In the genomic region with DNA sequence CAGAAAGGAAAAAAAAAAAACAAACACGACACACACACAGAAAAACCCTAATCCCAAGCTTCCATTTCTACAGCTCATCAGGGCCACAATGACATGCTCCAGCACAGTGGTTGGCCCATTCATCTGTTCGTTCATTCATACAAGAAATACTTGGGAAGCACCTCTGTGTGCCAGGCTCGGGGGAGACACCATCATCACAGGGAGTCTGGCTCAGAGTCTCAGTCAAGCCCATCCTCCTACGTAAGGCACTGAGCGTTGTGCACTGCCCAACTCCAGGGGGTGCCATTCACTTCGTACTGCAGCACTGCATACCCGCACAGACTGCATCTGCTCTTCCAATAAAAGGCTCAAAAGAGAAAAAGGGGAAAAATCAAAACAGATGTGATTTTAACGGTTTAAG, we compare ENCODE assay signal across 8 cellular contexts. TPM values are rescaled to one million over a fixed set of nuclear protein-coding genes. Genes with fewer than 3 reads are reported as not detected.
DNase-seq lines count a peak whose midpoint lies in the region; ATAC-seq and TF ChIP-seq lines count a peak whose summit lies in the region.

No MANE protein-coding gene starts in this region.

- intact Hi-C loops in PC-3 (cut with micrococcal nuclease), result no loop called here

- no peak overlapping the region for H3K4me2 ChIP-seq in PC-3 (ENCODE audit: low read length)

- ATAC-seq in PC-3 (peak; percentile 76), GM19324 (IDR thresholded peaks at IDR 0.05; ENCODE audit: low FRiP score, unreplicated experiment) (no peak), HG03460 (IDR thresholded peaks at IDR 0.05; ENCODE audit: unreplicated experiment) (no peak)

- H3K27me3 ChIP-seq in PC-3 (ENCODE audit: low read length), result no peaks in the 10 kb centered on the region

- peak; percentile 75 for TF ChIP-seq CTCF in PC-3 (conservative IDR thresholded peaks at IDR 0.05; ENCODE audit: low read depth, low read length)
- TF ChIP-seq CTCF in nephron (IDR thresholded peaks at IDR 0.05; ENCODE audit: unreplicated experiment in 3 of 3), result peak; percentile 16 to 51 (median 25)

- no peaks in the 10 kb centered on the region for H3K9me3 Mint-ChIP-seq in nephron

- peaks cover 27% of the 10 kb centered on the region; the same call in 1 of the 2 replicates for H3K36me3 ChIP-seq in PC-3 (ENCODE audit: low read depth, low read length)

- no peaks in the 10 kb centered on the region for H3K27me3 Mint-ChIP-seq in nephron (ENCODE audit: low read depth)

- no peak overlapping the region for H3K9ac ChIP-seq in PC-3 (ENCODE audit: low read length)

- no peaks in the 10 kb centered on the region for H3K9me2 ChIP-seq in PC-3 (replicated peaks; ENCODE audit: low read length)

- POLR2A ChIA-PET in PC-3 (lab: Charles Lee; ENCODE audit: unreplicated experiment), result no interaction called here

- peaks cover 69% of the 10 kb centered on the region for H4K20me1 ChIP-seq in PC-3 (ENCODE audit: low read length)

- peak; percentile 64 for DNase-seq in activated effector memory CD4-positive, alpha-beta T cell treated with anti-CD3 and anti-CD28 coated beads, Interleukin-2, amount 50 U/mL, for 16 hours
- no peak for DNase-seq in activated effector memory CD4-positive, alpha-beta T cell treated with Interleukin-2 at 50 U/mL for 16 hours
- peak; percentile 54 for DNase-seq in PC-3
- DNase-seq in epithelial cell of prostate (ENCODE audit: low read depth, low spot score), result no peak
- no peak for DNase-seq in SIG-M5 (lab: John Stamatoyannopoulos, UW)

- peaks cover 83% of the 10 kb centered on the region for H3K4me1 Mint-ChIP-seq in nephron

- H2AFZ ChIP-seq in PC-3 (ENCODE audit: low read length), result no peak overlapping the region

- H3K9me3 ChIP-seq in PC-3 (ENCODE audit: low read length), result no peaks in the 10 kb centered on the region

- H3K36me3 Mint-ChIP-seq in nephron (ENCODE audit: low read depth), result no peaks in the 10 kb centered on the region

- peak overlapping the region; percentile 30 to 79 (median 77) for H3K27ac Mint-ChIP-seq in nephron

- peak overlapping the region in 1 of 3 experiments; percentile 37 for H3K4me3 Mint-ChIP-seq in nephron

- no TSS peak for BruUV-seq in PC-3 (replicated peaks; lab: Mats Ljungman, UMichigan)

- no peak overlapping the region for H3K4me3 ChIP-seq in PC-3 (ENCODE audit: low read length)

- H3K4me1 ChIP-seq in PC-3 (ENCODE audit: insufficient read depth, low read length), result peaks cover 17% of the 10 kb centered on the region

- H3F3A ChIP-seq in PC-3 (ENCODE audit: low read length, unreplicated experiment), result no peaks in the 10 kb centered on the region

- CTCF ChIA-PET in PC-3 (lab: Charles Lee), result interaction anchor here (0.6 kb wide), 1 partner anchor 50 kb away, joined by 3 read pairs; no protein-coding TSS in a partner anchor

- peaks cover 99% of the 10 kb centered on the region for H3K79me2 ChIP-seq in PC-3 (ENCODE audit: low read length)

- H3K27ac ChIP-seq in PC-3 (ENCODE audit: low read length), result no peak overlapping the region
- peak overlapping the region; percentile 87 for H3K27ac ChIP-seq in epithelial cell of prostate

RNA-seq across cellular contexts. Expression of a gene that starts 15.3 kb away (rescaled TPM):
- total RNA-seq in PC-3 (2014; rRNA removed), result 74.3 and 80.8 TPM in 2 replicates

RNA-seq across cellular contexts. Expression of a gene that starts 45.4 kb away (rescaled TPM):
- 46.1 and 83.6 TPM in 2 replicates for total RNA-seq in PC-3 (2014; rRNA removed)

Comparison
In these comparisons a context has a peak if more than half of its experiments do, and no peak if none do; other contexts are left out.
1. DNase-seq: peak in activated effector memory CD4-positive, alpha-beta T cell treated with anti-CD3 and anti-CD28 coated beads, Interleukin-2, amount 50 U/mL, for 16 hours (single experiment) and PC-3 (single experiment); none in activated effector memory CD4-positive, alpha-beta T cell treated with Interleukin-2 at 50 U/mL for 16 hours (single experiment), epithelial cell of prostate (single experiment) and SIG-M5 (single experiment).